Comparison of ENCODE assay signal across 4 cellular contexts in genomic region chr9:121618910-121619309, GRCh38. TPM values are rescaled to one million over a fixed set of nuclear protein-coding genes. Genes with fewer than 3 reads are reported as not detected.
"Had no signal": no experiment of that assay in that cellular context is flagged by ENCODE, and none has a peak within 500 bp of the region (broad histone marks: within the 10 kb centered on the region; RNA-seq: fewer than 3 reads in every experiment).

No MANE protein-coding gene starts in this region.

RNA-seq across cellular contexts. Expression of gene DAB2IP, which starts 32.5 kb away (rescaled TPM):
- total RNA-seq: activated CD4-positive, alpha-beta T cell treated with anti-CD3 and anti-CD28 coated beads, Interleukin-2, amount 10 ng/mL, durations not matched to agents 7 days and 5 days; activated T-helper 2 cell treated with anti-CD3 and anti-CD28 coated beads, Interferon-gamma antibody, Interleukin-2, Interleukin-4, amounts not matched to agents 10 μg/mL and 5 μg/mL and 100 μg/mL, durations not matched to agents 14 hours and 24 hours and 36 hours; T-helper 17 cell had no signal
- polyA plus RNA-seq: IgD-negative memory B cell had no signal
